ENCODE assay signal across 10 cellular contexts in the genomic region with DNA sequence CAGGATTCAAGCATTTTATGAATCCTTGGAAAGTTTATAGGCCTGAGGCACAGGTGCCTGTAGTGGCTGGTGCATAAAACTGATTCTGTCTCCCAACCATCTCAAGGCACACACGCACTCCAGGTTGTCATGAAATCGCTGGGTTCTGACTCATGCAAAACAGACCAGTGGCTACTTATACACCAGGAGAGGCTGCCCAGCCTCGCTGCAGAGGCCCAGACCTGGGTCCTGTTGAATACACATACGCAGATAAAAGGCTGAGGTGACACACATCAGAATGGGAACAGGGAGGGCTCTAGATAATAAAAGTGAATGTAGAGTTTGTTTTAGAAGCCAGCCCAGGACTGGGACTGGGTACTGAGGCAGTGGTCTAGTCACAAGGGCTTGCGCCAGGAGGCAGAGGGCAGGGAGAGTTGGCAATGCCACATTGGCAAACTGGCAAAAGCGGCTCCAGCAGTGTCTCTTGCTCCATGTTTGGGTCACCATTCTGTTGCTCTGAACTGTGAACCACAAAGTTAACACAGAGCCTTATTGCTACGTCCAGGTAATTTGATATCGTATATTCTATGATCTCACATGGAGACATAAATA. TPM values are rescaled to one million over a fixed set of nuclear protein-coding genes. Genes with fewer than 3 reads are reported as not detected.
DNase-seq lines count a peak whose midpoint lies in the region; ATAC-seq and TF ChIP-seq lines count a peak whose summit lies in the region.
"Had no signal": no experiment of that assay in that cellular context is flagged by ENCODE, and none has a peak within 500 bp of the region (broad histone marks: within the 10 kb centered on the region; RNA-seq: fewer than 3 reads in every experiment).

No MANE protein-coding gene starts in this region.

- H3K4me1 Mint-ChIP-seq in MCF 10A (ENCODE audit: insufficient read depth, unreplicated experiment) (peaks cover 5% of the 10 kb centered on the region), mesothelial cell of epicardium (no peaks in the 10 kb centered on the region)

- H3K36me3 Mint-ChIP-seq in MCF 10A (ENCODE audit: insufficient read depth, unreplicated experiment) (no peaks in the 10 kb centered on the region), mesothelial cell of epicardium (no peaks in the 10 kb centered on the region)

- in situ Hi-C loops in ACHN (cut with HindIII; ENCODE audit: low pct_ligation_motif_present, low pct_unique_long_range_greater_than_20kb, low sequenced_read_pairs) = no loop called here

- no peaks in the 10 kb centered on the region for H3K27me3 Mint-ChIP-seq in MCF 10A (ENCODE audit: insufficient read depth, unreplicated experiment)
- peaks cover 2% of the 10 kb centered on the region for H3K27me3 Mint-ChIP-seq in mesothelial cell of epicardium (ENCODE audit: low read depth)

- no peaks in the 10 kb centered on the region for H3K36me3 ChIP-seq in H7 (replicated peaks; ENCODE audit: control insufficient read depth, insufficient read depth, low read length)

- no peak overlapping the region for H3K4me3 ChIP-seq in H7 (ENCODE audit: insufficient read depth, low read depth, low read length)

- ATAC-seq in GM21786 (IDR thresholded peaks at IDR 0.05; ENCODE audit: unreplicated experiment) = no peak

- H3K4me3 Mint-ChIP-seq in MCF 10A (ENCODE audit: unreplicated experiment) (peak overlapping the region; percentile 96), mesothelial cell of epicardium (peak overlapping the region; percentile 93)

- intact Hi-C loops in MCF 10A (cut with micrococcal nuclease) = loop anchor here (5.0 to 10.0 kb wide), 2 partner anchors 288 to 775 kb away; no protein-coding TSS in a partner anchor

- CTCF ChIA-PET in MCF 10A (lab: Yijun Ruan, JAX) = interaction anchor here (0.6 to 1.7 kb wide), 8 partner anchors 15 to 981 kb away, joined by 3 to 14 read pairs (median 4); no protein-coding TSS in a partner anchor

- TF ChIP-seq CTCF in MCF 10A (IDR thresholded peaks at IDR 0.05; ENCODE audit: unreplicated experiment) = no peak
- TF ChIP-seq CTCF in mesothelial cell of epicardium (IDR thresholded peaks at IDR 0.05; ENCODE audit: unreplicated experiment) = no peak

- H3K9me3 Mint-ChIP-seq in MCF 10A (ENCODE audit: unreplicated experiment) (no peaks in the 10 kb centered on the region), mesothelial cell of epicardium (no peaks in the 10 kb centered on the region)

- no TSS peak for BruUV-seq in MCF 10A (replicated peaks; lab: Mats Ljungman, UMichigan)

- no peaks in the 10 kb centered on the region for H3K27me3 ChIP-seq in H7 (ENCODE audit: control insufficient read depth, insufficient read depth, low read length)

- H3K27ac Mint-ChIP-seq in MCF 10A (ENCODE audit: low read depth, unreplicated experiment) = no peak overlapping the region
- H3K27ac Mint-ChIP-seq in mesothelial cell of epicardium = no peak overlapping the region

- POLR2A ChIA-PET in MCF 10A (lab: Yijun Ruan, JAX) = interaction anchor here (0.6 to 1.8 kb wide), 7 partner anchors 411 to 618 kb away, joined by 3 to 10 read pairs (median 3); a partner anchor contains a TSS

- peak; percentile 29 for DNase-seq in ACHN
- peak; percentile 34 for DNase-seq in HT1080 (ENCODE audit: low read depth)
- no peak for DNase-seq in MCF 10A (ENCODE audit: unreplicated experiment)
- peak in 1 of 2 experiments; percentile 28 for DNase-seq in mesothelial cell of epicardium (ENCODE audit: low spot score in 2 of 2, unreplicated experiment in 2 of 2)
- DNase-seq in H7 = no peak
- no peak for DNase-seq in 8988T
- DNase-seq in glomerular visceral epithelial cell (ENCODE audit: extremely low spot score) = no peak
- DNase-seq: GOT3 had no signal

RNA-seq across cellular contexts. Expression of a gene that starts 13.6 kb away (rescaled TPM):
- total RNA-seq in HT1080 (2014; rRNA removed; shearing (Covaris generic)) = not detected in 2 replicates
- polyA plus RNA-seq in HT1080 (2015; cell fraction: cytosol; rRNA removed) = not detected in 2 replicates
- polyA plus RNA-seq in HT1080 (2015; cell fraction: nucleus; rRNA removed) = not detected in 2 replicates
- not detected in 2 replicates for total RNA-seq in MCF 10A (2022)
- not detected in 3 replicates for total RNA-seq in mesothelial cell of epicardium
- not detected in 2 replicates for total RNA-seq in H7 (2014; rRNA removed; shearing (Covaris generic))
- total RNA-seq: T-helper 2 cell treated with Interferon-gamma antibody and Interleukin-4, amounts not matched to agents 100 ng/mL and 5 ng/mL, for 36 hours had no signal

RNA-seq across cellular contexts. Expression of a gene that starts 54.4 kb away (rescaled TPM):
- total RNA-seq in HT1080 (2014; rRNA removed; shearing (Covaris generic)) = not detected in 2 replicates
- not detected in 2 replicates for polyA plus RNA-seq in HT1080 (2015; cell fraction: cytosol; rRNA removed)
- not detected in 2 replicates for polyA plus RNA-seq in HT1080 (2015; cell fraction: nucleus; rRNA removed)
- not detected in 2 replicates for total RNA-seq in MCF 10A (2022)
- not detected in 3 replicates for total RNA-seq in mesothelial cell of epicardium
- total RNA-seq in H7 (2014; rRNA removed; shearing (Covaris generic)) = not detected in 2 replicates
- total RNA-seq: T-helper 2 cell treated with Interferon-gamma antibody and Interleukin-4, amounts not matched to agents 100 ng/mL and 5 ng/mL, for 36 hours had no signal

Comparison
In these comparisons a context has a peak if more than half of its experiments do, and no peak if none do; other contexts are left out.
1. DNase-seq: peak in ACHN (single experiment) and HT1080 (single experiment); none in MCF 10A (single experiment), H7 (single experiment), 8988T (single experiment) and glomerular visceral epithelial cell (single experiment).